In genomic region chr1:6491966-6492365, GRCh38 we compare ENCODE assay signal across 1 cellular context.
TF ChIP-seq lines count a peak whose summit lies in the region.

No MANE protein-coding gene starts in this region.

TF ChIP-seq in HepG2, 621 proteins besides CTCF, POLR2A, EP300 and RAD21:
- TF ChIP-seq RXRA (CRISPR knock-in tag; IDR thresholded peaks at IDR 0.05): peak; percentile 13; the same call in 1 of the 2 replicates
- TF ChIP-seq CCAR2 (optimal IDR thresholded peaks at IDR 0.05; ENCODE audit: low read depth, low read length): no peak
- no peak for TF ChIP-seq ZFP37 (CRISPR knock-in tag; IDR thresholded peaks at IDR 0.05; ENCODE audit: borderline replicate concordance)
- peak; percentile 66 for TF ChIP-seq ZBTB33 (CRISPR knock-in tag; IDR thresholded peaks at IDR 0.05)
- no peak for TF ChIP-seq MATR3 (CRISPR knock-in tag; IDR thresholded peaks at IDR 0.05)
- TF ChIP-seq DNMT1 (CRISPR knock-in tag; IDR thresholded peaks at IDR 0.05): no peak
- no peak for TF ChIP-seq THAP9 (CRISPR knock-in tag; IDR thresholded peaks at IDR 0.05; ENCODE audit: borderline replicate concordance)
- no peak for TF ChIP-seq CEBPB (IDR thresholded peaks at IDR 0.05; ENCODE audit: borderline replicate concordance, low read depth, low read length)
- TF ChIP-seq KAT2B (IDR thresholded peaks at IDR 0.05; ENCODE audit: borderline replicate concordance, low read depth, low read length): no peak
- TF ChIP-seq ZNF331 (CRISPR knock-in tag; IDR thresholded peaks at IDR 0.05): no peak
- TF ChIP-seq NFE2L2 (IDR thresholded peaks at IDR 0.05; ENCODE audit: low read length): no peak
- no peak for TF ChIP-seq TRIM24 (CRISPR knock-in tag; IDR thresholded peaks at IDR 0.05)
- TF ChIP-seq ZNF550 (CRISPR knock-in tag; IDR thresholded peaks at IDR 0.05; ENCODE audit: borderline replicate concordance): no peak
- no peak for TF ChIP-seq NFRKB (IDR thresholded peaks at IDR 0.05)
- TF ChIP-seq EHMT2 (IDR thresholded peaks at IDR 0.05; ENCODE audit: borderline replicate concordance, low read depth, low read length): no peak
